Comparison of ENCODE assay signal across 26 cellular contexts in the genomic region with DNA sequence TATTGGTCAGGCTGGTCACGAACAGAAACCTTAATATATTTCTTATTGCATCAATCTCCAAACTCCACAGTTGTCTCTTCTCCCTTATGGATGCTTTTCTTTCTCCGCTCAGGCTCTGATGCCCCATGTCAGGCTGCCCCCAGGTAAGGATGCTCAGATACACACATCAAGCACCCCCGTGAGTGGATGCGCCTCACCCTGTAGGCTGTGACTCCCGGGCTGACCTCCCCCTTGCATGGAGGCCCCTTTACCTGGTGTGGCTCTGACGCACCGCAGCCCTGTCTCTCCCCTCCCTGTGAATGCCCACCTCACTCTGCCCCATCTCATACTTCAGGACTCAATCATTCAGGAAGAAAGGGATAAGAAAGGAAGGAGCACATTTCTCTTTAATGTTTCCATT.
"Had no signal": no experiment of that assay in that cellular context is flagged by ENCODE, and none has a peak within 500 bp of the region (broad histone marks: within the 10 kb centered on the region; RNA-seq: fewer than 3 reads in every experiment).

No MANE protein-coding gene starts in this region.

- H3K4me3 ChIP-seq: coronary artery, dorsolateral prefrontal cortex, esophagus squamous epithelium, gastrocnemius medialis, heart right ventricle, left lung, lower lobe of right lung had no signal

- H3K27me3 ChIP-seq: dorsolateral prefrontal cortex, esophagus squamous epithelium, gastrocnemius medialis, heart right ventricle, left lung had no signal

- H3K36me3 Mint-ChIP-seq: naive B cell had no signal

- H3K4me3 Mint-ChIP-seq: naive B cell had no signal

- DNase-seq: dermis blood vessel endothelial cell; dorsolateral prefrontal cortex; effector CD4-positive, alpha-beta T cell; effector memory CD4-positive, alpha-beta T cell; erythroblast; esophagus squamous epithelium; foreskin fibroblast; foreskin melanocyte; gastrocnemius medialis; glutamatergic neuron; head of caudate nucleus; heart right ventricle; hippocampal formation; left cardiac atrium; left lung; left ventricle myocardium superior; lower lobe of right lung; mesenchymal stem cell; midbrain; naive B cell had no signal

- H3K27ac ChIP-seq: coronary artery, esophagus squamous epithelium, gastrocnemius medialis, heart right ventricle, left lung, lower lobe of right lung had no signal

- ATAC-seq: esophagus mucosa, gastrocnemius medialis, heart right ventricle, left cardiac atrium, left lung, left ventricle myocardium superior, lower lobe of right lung had no signal

- FAIRE-seq: colon, endothelial cell of umbilical vein, islet of Langerhans, keratinocyte had no signal

- H3K4me1 ChIP-seq: left lung, lower lobe of right lung had no signal

- H3K4me1 Mint-ChIP-seq: naive B cell had no signal

- H3K36me3 ChIP-seq: esophagus squamous epithelium, gastrocnemius medialis, heart right ventricle, left lung, lower lobe of right lung had no signal

- H3K9me3 ChIP-seq: esophagus squamous epithelium, gastrocnemius medialis, heart right ventricle, left lung, lower lobe of right lung had no signal
